8 cellular contexts compared by ENCODE assay signal in the genomic region with DNA sequence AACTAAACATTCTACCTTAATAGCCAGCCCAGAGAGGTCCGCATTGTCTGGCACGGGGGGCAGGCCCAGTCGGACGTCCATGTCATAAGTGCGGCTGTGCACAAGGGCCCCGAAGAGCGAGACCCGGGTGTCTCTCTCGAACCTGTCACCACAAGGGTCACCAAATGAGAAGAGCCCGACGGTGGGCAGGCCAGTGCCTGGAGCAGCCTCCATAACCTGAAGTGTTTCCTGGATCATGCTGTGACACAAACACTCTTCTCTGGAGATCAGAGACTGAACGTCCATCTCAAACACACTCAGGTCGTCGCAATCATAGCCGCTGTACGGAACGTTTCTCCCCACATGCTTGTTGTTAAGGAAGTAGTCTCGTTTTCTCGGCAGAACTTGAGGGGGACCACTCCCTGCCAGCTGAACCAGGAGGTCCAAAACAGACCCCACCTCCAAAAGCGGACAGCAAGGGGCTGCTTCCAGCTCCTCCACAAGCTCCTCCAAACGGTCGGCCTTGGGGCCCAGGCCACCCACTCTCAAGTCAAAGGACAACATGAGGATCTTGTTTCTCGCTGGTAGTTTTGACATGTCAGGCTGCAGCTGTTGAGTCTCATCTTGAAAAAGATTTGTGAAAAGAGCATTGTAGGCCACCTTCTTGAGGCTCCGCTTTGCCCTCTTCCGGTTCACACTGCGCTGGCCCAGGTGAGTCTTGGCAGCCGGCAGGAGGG. TPM values are rescaled to one million over a fixed set of nuclear protein-coding genes. Genes with fewer than 3 reads are reported as not detected.
DNase-seq lines count a peak whose midpoint lies in the region; ATAC-seq, FAIRE-seq and TF ChIP-seq lines count a peak whose summit lies in the region.

No MANE protein-coding gene starts in this region.

- FAIRE-seq in small intestine (lab: Jason Lieb, UNC), result no peak

- TF ChIP-seq POLR2A in GM18505 (IDR thresholded peaks at IDR 0.05; ENCODE audit: borderline replicate concordance, extremely low read depth, insufficient read depth, insufficient read length), result no peak

- 2 to 15% (median 5%) methylated on average over 27 of the region's 27 CpGs for WGBS in small intestine, 3 donors

- H3K4me1 ChIP-seq in small intestine (ENCODE audit: control insufficient read depth in 2 of 2, insufficient read depth in 1 of 2, low read depth in 1 of 2, low read length in 1 of 2), result peaks cover 5 to 9% of the 10 kb centered on the region in 2 donors

- ATAC-seq in T-helper 17 cell (no peak), GM18505 (IDR thresholded peaks at IDR 0.05; ENCODE audit: unreplicated experiment) (no peak), GM21367 (IDR thresholded peaks at IDR 0.05; ENCODE audit: unreplicated experiment) (no peak)

- peaks cover 0 to 2% of the 10 kb centered on the region in 2 donors for H3K36me3 ChIP-seq in small intestine (ENCODE audit: control insufficient read depth in 2 of 2, insufficient read depth in 2 of 2, low read length in 2 of 2)

- H3K4me1 Mint-ChIP-seq in T-helper 17 cell, result peaks cover 29% of the 10 kb centered on the region
- peaks cover 4% of the 10 kb centered on the region for H3K4me1 Mint-ChIP-seq in glutamatergic neuron (ENCODE audit: low read depth, unreplicated experiment)

- H3K27ac Mint-ChIP-seq in T-helper 17 cell (peak overlapping the region; percentile 92), glutamatergic neuron (ENCODE audit: unreplicated experiment) (no peak overlapping the region)

- H3K27me3 Mint-ChIP-seq in T-helper 17 cell, result no peaks in the 10 kb centered on the region
- H3K27me3 Mint-ChIP-seq in glutamatergic neuron (ENCODE audit: unreplicated experiment), result peaks cover 3% of the 10 kb centered on the region

- DNase-seq in activated CD8-positive, alpha-beta memory T cell treated with anti-CD3 and anti-CD28 coated beads for 24 hours, result peak; percentile 70
- no peak for DNase-seq in activated CD8-positive, alpha-beta memory T cell treated with anti-CD3 and anti-CD28 coated beads, Interleukin-2, amount 50 U/mL, for 4 hours
- DNase-seq in T-helper 17 cell (no peak), glutamatergic neuron (no peak), small intestine (no peak), pons (ENCODE audit: low spot score) (no peak)

- H3K4me3 ChIP-seq in small intestine (ENCODE audit: low read depth in 1 of 2, low read length in 2 of 2), result peak overlapping the region; percentile 72 to 90

- peak overlapping the region; percentile 86 to 98 for H3K27ac ChIP-seq in small intestine (ENCODE audit: low read depth in 1 of 2, low read length in 1 of 2)

- no peaks in the 10 kb centered on the region for H3K9me3 ChIP-seq in T-helper 17 cell (ENCODE audit: control insufficient read depth, low read length, poor library complexity, severe bottlenecking)
- no peaks in the 10 kb centered on the region for H3K9me3 ChIP-seq in small intestine (ENCODE audit: control insufficient read depth, low read depth)

- peaks cover 2% of the 10 kb centered on the region for H3K36me3 Mint-ChIP-seq in T-helper 17 cell (ENCODE audit: low read depth)
- H3K36me3 Mint-ChIP-seq in glutamatergic neuron (ENCODE audit: unreplicated experiment), result no peaks in the 10 kb centered on the region

- H3K4me3 Mint-ChIP-seq in T-helper 17 cell, result peak overlapping the region; percentile 94
- H3K4me3 Mint-ChIP-seq in glutamatergic neuron (ENCODE audit: unreplicated experiment), result peak overlapping the region; percentile 95

- H3K9me3 Mint-ChIP-seq in glutamatergic neuron (ENCODE audit: unreplicated experiment), result peaks cover 8% of the 10 kb centered on the region

- TF ChIP-seq CTCF in glutamatergic neuron (IDR thresholded peaks at IDR 0.05; ENCODE audit: partially characterized antibody, unreplicated experiment), result no peak

- H3K27me3 ChIP-seq in small intestine (ENCODE audit: control insufficient read depth in 2 of 2, insufficient read depth in 2 of 2, low read length in 2 of 2), result no peaks in the 10 kb centered on the region

RNA-seq across cellular contexts. Expression of a gene that starts 1.0 kb away (rescaled TPM):
- total RNA-seq in T-helper 17 cell (100 to 1,000 TPM; 110 to 122 TPM), glutamatergic neuron (ENCODE audit: unreplicated experiment) (51.0 TPM)
- 10 to 100 TPM; 23.0 to 55.5 (median 44.6) TPM for polyA plus RNA-seq in small intestine

RNA-seq across cellular contexts. Expression of a gene that starts 7.2 kb away (rescaled TPM):
- total RNA-seq in T-helper 17 cell (100 to 1,000 TPM in 1 of 2 donors, 10 to 100 TPM in 1; 95.5 to 105 TPM), glutamatergic neuron (ENCODE audit: unreplicated experiment) (88.2 TPM)
- 10 to 100 TPM; 15.9 to 27.6 (median 27.5) TPM for polyA plus RNA-seq in small intestine

RNA-seq across cellular contexts. Expression of a gene that starts 17.6 kb away (rescaled TPM):
- total RNA-seq in T-helper 17 cell, result 1 to 10 TPM; 1.7 to 1.9 TPM
- total RNA-seq in glutamatergic neuron (ENCODE audit: unreplicated experiment), result 88.5 TPM
- polyA plus RNA-seq in small intestine, result 1 to 10 TPM in 2 of 3 donors, under 1 TPM in 1; 0.45 to 7.1 (median 3.5) TPM

RNA-seq across cellular contexts. Expression of a gene that starts 26.3 kb away (rescaled TPM):
- 10 to 100 TPM; 13.2 to 14.4 TPM for total RNA-seq in T-helper 17 cell
- total RNA-seq in glutamatergic neuron (ENCODE audit: unreplicated experiment), result 131 TPM
- 1 to 10 TPM in 2 of 3 donors, not detected in 1; 2.4 to 7.9 TPM for polyA plus RNA-seq in small intestine

RNA-seq across cellular contexts. Expression of a gene that starts 43.1 kb away (rescaled TPM):
- total RNA-seq in T-helper 17 cell (10 to 100 TPM; 27.4 to 29.5 TPM), glutamatergic neuron (ENCODE audit: unreplicated experiment) (23.9 TPM)
- polyA plus RNA-seq in small intestine, result 10 to 100 TPM; 23.6 to 94.6 (median 90.8) TPM

Comparison
In these comparisons a context has a peak if more than half of its experiments do, and no peak if none do; other contexts are left out.
1. RNA of a gene that starts 17.6 kb away (total RNA-seq): 88.5 TPM in glutamatergic neuron (single experiment); 1.7 to 1.9 TPM in T-helper 17 cell; every median in the first group is over 10 times any median in the second.